Comparison of ENCODE assay signal across 1 cellular context in genomic region chr20:55103188-55103587, GRCh38.
A peak's percentile ranks its signal among the peaks of the same experiment; 100 is the strongest.
TF ChIP-seq lines count a peak whose summit lies in the region.

No MANE protein-coding gene starts in this region.

TF ChIP-seq in K562, 482 proteins besides CTCF, POLR2A, EP300 and RAD21 (continued from another document and continues in another):
- TF ChIP-seq, protein P1, sequence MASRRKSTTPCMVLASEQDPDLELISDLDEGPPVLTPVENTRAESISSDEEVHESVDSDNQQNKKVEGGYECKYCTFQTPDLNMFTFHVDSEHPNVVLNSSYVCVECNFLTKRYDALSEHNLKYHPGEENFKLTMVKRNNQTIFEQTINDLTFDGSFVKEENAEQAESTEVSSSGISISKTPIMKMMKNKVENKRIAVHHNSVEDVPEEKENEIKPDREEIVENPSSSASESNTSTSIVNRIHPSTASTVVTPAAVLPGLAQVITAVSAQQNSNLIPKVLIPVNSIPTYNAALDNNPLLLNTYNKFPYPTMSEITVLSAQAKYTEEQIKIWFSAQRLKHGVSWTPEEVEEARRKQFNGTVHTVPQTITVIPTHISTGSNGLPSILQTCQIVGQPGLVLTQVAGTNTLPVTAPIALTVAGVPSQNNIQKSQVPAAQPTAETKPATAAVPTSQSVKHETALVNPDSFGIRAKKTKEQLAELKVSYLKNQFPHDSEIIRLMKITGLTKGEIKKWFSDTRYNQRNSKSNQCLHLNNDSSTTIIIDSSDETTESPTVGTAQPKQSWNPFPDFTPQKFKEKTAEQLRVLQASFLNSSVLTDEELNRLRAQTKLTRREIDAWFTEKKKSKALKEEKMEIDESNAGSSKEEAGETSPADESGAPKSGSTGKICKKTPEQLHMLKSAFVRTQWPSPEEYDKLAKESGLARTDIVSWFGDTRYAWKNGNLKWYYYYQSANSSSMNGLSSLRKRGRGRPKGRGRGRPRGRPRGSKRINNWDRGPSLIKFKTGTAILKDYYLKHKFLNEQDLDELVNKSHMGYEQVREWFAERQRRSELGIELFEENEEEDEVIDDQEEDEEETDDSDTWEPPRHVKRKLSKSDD (conservative IDR thresholded peaks at IDR 0.05; ENCODE audit: low read length): no peak
- no peak for TF ChIP-seq ZNF133 (CRISPR knock-in tag; IDR thresholded peaks at IDR 0.05)
- no peak for TF ChIP-seq BRD4 (IDR thresholded peaks at IDR 0.05)
- TF ChIP-seq MAFG (tag; conservative IDR thresholded peaks at IDR 0.05): no peak
- peak; percentile 28; the same call in 1 of the 2 replicates for TF ChIP-seq BHLHE40 (IDR thresholded peaks at IDR 0.05; ENCODE audit: low read length)
- no peak for TF ChIP-seq RBM39 (optimal IDR thresholded peaks at IDR 0.05; ENCODE audit: low read depth, low read length)
- no peak for TF ChIP-seq MCM3 (IDR thresholded peaks at IDR 0.05)
- no peak for TF ChIP-seq ARID4B (CRISPR knock-in tag; IDR thresholded peaks at IDR 0.05)
- no peak for TF ChIP-seq FOXJ3 (CRISPR knock-in tag; IDR thresholded peaks at IDR 0.05)
- no peak for TF ChIP-seq MTF1 (CRISPR knock-in tag; IDR thresholded peaks at IDR 0.05; ENCODE audit: borderline replicate concordance)
- no peak for TF ChIP-seq FOXK1 (CRISPR knock-in tag; IDR thresholded peaks at IDR 0.05; ENCODE audit: borderline replicate concordance)
- peak; percentile 90 for TF ChIP-seq SOX6 (IDR thresholded peaks at IDR 0.05)
- TF ChIP-seq ZNF277 (CRISPR knock-in tag; IDR thresholded peaks at IDR 0.05; ENCODE audit: borderline replicate concordance): no peak
- no peak for TF ChIP-seq NELFE (IDR thresholded peaks at IDR 0.05; ENCODE audit: insufficient read depth, insufficient read length)
- TF ChIP-seq ZZZ3 (IDR thresholded peaks at IDR 0.05): no peak
- TF ChIP-seq ZFP30 (CRISPR knock-in tag; IDR thresholded peaks at IDR 0.05; ENCODE audit: borderline replicate concordance): no peak
- no peak for TF ChIP-seq ZNF696 (CRISPR knock-in tag; conservative IDR thresholded peaks at IDR 0.05)
- TF ChIP-seq MYC (IDR thresholded peaks at IDR 0.05; ENCODE audit: low read depth, low read length): peak; percentile 42; the same call in 1 of the 2 replicates
- TF ChIP-seq MYC (CRISPR knock-in tag; IDR thresholded peaks at IDR 0.05; ENCODE audit: borderline replicate concordance, low read depth): no peak
- TF ChIP-seq MITF (IDR thresholded peaks at IDR 0.05): no peak
- no peak for TF ChIP-seq YBX1 (IDR thresholded peaks at IDR 0.05)
- no peak for TF ChIP-seq YY1 (IDR thresholded peaks at IDR 0.05; ENCODE audit: borderline replicate concordance in 1 of 3, control insufficient read depth in 1 of 3, extremely low read depth in 1 of 3, insufficient read depth in 3 of 3, insufficient read length in 1 of 3, insufficient replicate concordance in 2 of 3, low read depth in 1 of 3, low read length in 2 of 3)
- no peak for TF ChIP-seq E2F8 (IDR thresholded peaks at IDR 0.05; ENCODE audit: low read depth, partially characterized antibody)
- TF ChIP-seq SIX5 (IDR thresholded peaks at IDR 0.05; ENCODE audit: borderline replicate concordance in 1 of 2, insufficient read depth in 1 of 2, low read depth in 1 of 2, low read length in 2 of 2): no peak
- TF ChIP-seq, protein P2, sequence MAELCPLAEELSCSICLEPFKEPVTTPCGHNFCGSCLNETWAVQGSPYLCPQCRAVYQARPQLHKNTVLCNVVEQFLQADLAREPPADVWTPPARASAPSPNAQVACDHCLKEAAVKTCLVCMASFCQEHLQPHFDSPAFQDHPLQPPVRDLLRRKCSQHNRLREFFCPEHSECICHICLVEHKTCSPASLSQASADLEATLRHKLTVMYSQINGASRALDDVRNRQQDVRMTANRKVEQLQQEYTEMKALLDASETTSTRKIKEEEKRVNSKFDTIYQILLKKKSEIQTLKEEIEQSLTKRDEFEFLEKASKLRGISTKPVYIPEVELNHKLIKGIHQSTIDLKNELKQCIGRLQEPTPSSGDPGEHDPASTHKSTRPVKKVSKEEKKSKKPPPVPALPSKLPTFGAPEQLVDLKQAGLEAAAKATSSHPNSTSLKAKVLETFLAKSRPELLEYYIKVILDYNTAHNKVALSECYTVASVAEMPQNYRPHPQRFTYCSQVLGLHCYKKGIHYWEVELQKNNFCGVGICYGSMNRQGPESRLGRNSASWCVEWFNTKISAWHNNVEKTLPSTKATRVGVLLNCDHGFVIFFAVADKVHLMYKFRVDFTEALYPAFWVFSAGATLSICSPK (IDR thresholded peaks at IDR 0.05; ENCODE audit: borderline replicate concordance): no peak
- TF ChIP-seq ILK (tag; IDR thresholded peaks at IDR 0.05; ENCODE audit: borderline replicate concordance, low read depth): 0 out of 2 replicates have a peak, but pooled peaks have one; percentile 46
- no peak for TF ChIP-seq ZNF764 (CRISPR knock-in tag; IDR thresholded peaks at IDR 0.05; ENCODE audit: low read depth)
- TF ChIP-seq GTF2A2 (tag; IDR thresholded peaks at IDR 0.05): no peak
- peak; percentile 88 for TF ChIP-seq NFIC (IDR thresholded peaks at IDR 0.05)
- no peak for TF ChIP-seq PRMT5 (CRISPR knock-in tag; IDR thresholded peaks at IDR 0.05)
- no peak for TF ChIP-seq HMG20A (CRISPR knock-in tag; conservative IDR thresholded peaks at IDR 0.05)
- no peak for TF ChIP-seq ZNF253 (CRISPR knock-in tag; conservative IDR thresholded peaks at IDR 0.05)
- TF ChIP-seq ATF7 (IDR thresholded peaks at IDR 0.05): no peak
- peak; percentile 91 for TF ChIP-seq ARID3A (IDR thresholded peaks at IDR 0.05; ENCODE audit: borderline replicate concordance, low read depth, low read length)
- no peak for TF ChIP-seq TBP (optimal IDR thresholded peaks at IDR 0.05; ENCODE audit: low read depth, low read length)
- TF ChIP-seq CHD2 (IDR thresholded peaks at IDR 0.05; ENCODE audit: low read depth, low read length): no peak
- TF ChIP-seq ELF1 (tag; IDR thresholded peaks at IDR 0.05): no peak
- TF ChIP-seq, protein P3, sequence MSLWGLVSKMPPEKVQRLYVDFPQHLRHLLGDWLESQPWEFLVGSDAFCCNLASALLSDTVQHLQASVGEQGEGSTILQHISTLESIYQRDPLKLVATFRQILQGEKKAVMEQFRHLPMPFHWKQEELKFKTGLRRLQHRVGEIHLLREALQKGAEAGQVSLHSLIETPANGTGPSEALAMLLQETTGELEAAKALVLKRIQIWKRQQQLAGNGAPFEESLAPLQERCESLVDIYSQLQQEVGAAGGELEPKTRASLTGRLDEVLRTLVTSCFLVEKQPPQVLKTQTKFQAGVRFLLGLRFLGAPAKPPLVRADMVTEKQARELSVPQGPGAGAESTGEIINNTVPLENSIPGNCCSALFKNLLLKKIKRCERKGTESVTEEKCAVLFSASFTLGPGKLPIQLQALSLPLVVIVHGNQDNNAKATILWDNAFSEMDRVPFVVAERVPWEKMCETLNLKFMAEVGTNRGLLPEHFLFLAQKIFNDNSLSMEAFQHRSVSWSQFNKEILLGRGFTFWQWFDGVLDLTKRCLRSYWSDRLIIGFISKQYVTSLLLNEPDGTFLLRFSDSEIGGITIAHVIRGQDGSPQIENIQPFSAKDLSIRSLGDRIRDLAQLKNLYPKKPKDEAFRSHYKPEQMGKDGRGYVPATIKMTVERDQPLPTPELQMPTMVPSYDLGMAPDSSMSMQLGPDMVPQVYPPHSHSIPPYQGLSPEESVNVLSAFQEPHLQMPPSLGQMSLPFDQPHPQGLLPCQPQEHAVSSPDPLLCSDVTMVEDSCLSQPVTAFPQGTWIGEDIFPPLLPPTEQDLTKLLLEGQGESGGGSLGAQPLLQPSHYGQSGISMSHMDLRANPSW (CRISPR knock-in tag; IDR thresholded peaks at IDR 0.05): no peak
- peak; percentile 85 for TF ChIP-seq FOXM1 (IDR thresholded peaks at IDR 0.05; ENCODE audit: low read depth)
- no peak for TF ChIP-seq FOXM1 (CRISPR knock-in tag; IDR thresholded peaks at IDR 0.05; ENCODE audit: low read depth)
- no peak for TF ChIP-seq DIDO1 (tag; IDR thresholded peaks at IDR 0.05; ENCODE audit: low read depth)
- TF ChIP-seq GABPB2 (CRISPR knock-in tag; conservative IDR thresholded peaks at IDR 0.05): no peak
- peak; percentile 59 to 81; a peak in 3 of 4 replicates for TF ChIP-seq ETV6 (IDR thresholded peaks at IDR 0.05; ENCODE audit: borderline replicate concordance in 1 of 2, low read depth in 2 of 2, low read length in 1 of 2)
- TF ChIP-seq ETV6 (CRISPR knock-in tag; IDR thresholded peaks at IDR 0.05; ENCODE audit: borderline replicate concordance): no peak
- peak; percentile 91 for TF ChIP-seq SMARCE1 (IDR thresholded peaks at IDR 0.05)
- TF ChIP-seq XRCC3 (IDR thresholded peaks at IDR 0.05): 0 out of 2 replicates have a peak, but pooled peaks have one; percentile 27
- TF ChIP-seq BMI1 (IDR thresholded peaks at IDR 0.05; ENCODE audit: low read length): no peak
- TF ChIP-seq TRIM28 (IDR thresholded peaks at IDR 0.05): peak; percentile 79; the same call in 1 of the 2 replicates
- TF ChIP-seq ZSCAN32 (CRISPR knock-in tag; IDR thresholded peaks at IDR 0.05): no peak
